Comparison of ENCODE assay signal across 8 cellular contexts in the genomic region with DNA sequence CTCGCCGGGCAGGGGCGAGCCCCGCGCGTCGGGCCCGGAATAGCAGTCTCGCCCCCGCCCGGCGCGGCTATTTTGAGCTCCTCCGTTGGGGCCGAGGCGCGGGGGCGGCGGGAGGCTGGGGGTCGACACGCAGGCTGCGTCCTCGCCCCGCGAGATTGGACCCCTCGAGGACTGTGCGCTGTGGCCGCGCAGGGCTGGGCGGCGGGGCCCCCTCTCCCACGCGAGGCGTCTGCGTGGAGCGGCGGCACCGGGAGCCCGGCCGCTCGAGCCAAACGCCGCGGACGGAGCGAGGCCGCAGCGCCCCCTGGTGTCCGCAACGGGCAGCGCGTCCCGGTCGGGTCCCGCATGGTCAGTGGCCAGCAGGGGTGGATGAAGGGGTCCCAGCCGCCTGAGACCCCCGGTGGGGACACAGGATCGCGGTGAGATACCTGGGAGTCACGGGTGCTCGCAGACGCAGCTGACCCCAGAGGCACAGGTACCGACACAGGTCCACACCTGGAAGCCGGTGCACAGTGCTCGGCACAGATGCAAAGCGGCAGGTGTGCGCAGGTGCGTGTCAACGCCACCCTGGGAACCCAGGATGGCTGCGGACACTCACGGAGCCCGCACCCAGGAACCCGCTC. TPM values are rescaled to one million over a fixed set of nuclear protein-coding genes. Genes with fewer than 3 reads are reported as not detected.
DNase-seq lines count a peak whose midpoint lies in the region; ATAC-seq lines count a peak whose summit lies in the region.

No MANE protein-coding gene starts in this region.

- H3K4ac ChIP-seq in trophoblast cell (ENCODE audit: low read depth, low read length), result no peak overlapping the region

- H3K27ac Mint-ChIP-seq in activated naive CD4-positive, alpha-beta T cell treated with anti-CD3 and anti-CD28 coated beads, Interleukin-2, amount 50 U/mL, for 72 hours, result no peak overlapping the region

- H3K18ac ChIP-seq in trophoblast cell (ENCODE audit: low read length), result no peak overlapping the region

- peaks cover 33% of the 10 kb centered on the region for H3K79me1 ChIP-seq in trophoblast cell (ENCODE audit: low read length)

- no peak overlapping the region for H3K9ac ChIP-seq in trophoblast cell (ENCODE audit: low read length)

- no peak overlapping the region for H4K12ac ChIP-seq in trophoblast cell (ENCODE audit: low read depth, low read length)

- H2AFZ ChIP-seq in trophoblast cell (ENCODE audit: insufficient read depth, low read length, poor library complexity), result peak overlapping the region; percentile 37

- peak overlapping the region; percentile 70 for H3K4me3 ChIP-seq in trophoblast cell (ENCODE audit: low read depth, low read length)

- peaks cover 12 to 13% of the 10 kb centered on the region in 2 experiments for H3K36me3 ChIP-seq in trophoblast cell (ENCODE audit: control insufficient read depth in 1 of 2, insufficient read depth in 2 of 2, low read length in 2 of 2)

- H3K27ac ChIP-seq in trophoblast cell (ENCODE audit: low read depth, low read length), result no peak overlapping the region

- peaks cover 14% of the 10 kb centered on the region for H3K79me2 ChIP-seq in trophoblast cell (ENCODE audit: control insufficient read depth, insufficient read depth, low read length, poor library complexity)

- no peak overlapping the region for H2BK120ac ChIP-seq in trophoblast cell (ENCODE audit: insufficient read depth, low read length, poor library complexity)

- H4K91ac ChIP-seq in trophoblast cell (ENCODE audit: low read depth, low read length), result no peak overlapping the region

- intact Hi-C loops in cardiac septum (cut with DNase I), result loop anchor here (1.0 kb wide), 3 partner anchors 18 to 44 kb away; no protein-coding TSS in a partner anchor

- no peaks in the 10 kb centered on the region for H3K9me3 ChIP-seq in trophoblast cell (ENCODE audit: insufficient read depth, low read depth, low read length)

- no peaks in the 10 kb centered on the region for H3K9me3 Mint-ChIP-seq in activated naive CD4-positive, alpha-beta T cell treated with anti-CD3 and anti-CD28 coated beads, Interleukin-2, amount 50 U/mL, for 72 hours

- no peak overlapping the region for H2BK5ac ChIP-seq in trophoblast cell (ENCODE audit: low read depth, low read length, poor library complexity)

- no CpG with 5 or more reads among the region's 73 CpGs for WGBS in trophoblast cell (ENCODE audit: extremely low coverage, insufficient coverage, insufficient read length)

- no peak overlapping the region for H3K14ac ChIP-seq in trophoblast cell (ENCODE audit: low read length)

- no peak overlapping the region for H3K23ac ChIP-seq in trophoblast cell (ENCODE audit: low read length)

- H3K4me2 ChIP-seq in trophoblast cell (ENCODE audit: low read length), result peak overlapping the region; percentile 84

- DNase-seq in NCI-H2227 (lab: John Stamatoyannopoulos, UW; ENCODE audit: unreplicated experiment) (peak; percentile 80), NCI-H2227 treated with DMSO at 0.1 percent for 48 hours (lab: John Stamatoyannopoulos, UW) (no peak), RPMI7951 (ENCODE audit: low read depth) (peak; percentile 58), cardiac septum (ENCODE audit: low spot score) (peak; percentile 93), trophoblast cell (peak; percentile 51 to 85), H4 (ENCODE audit: low spot score) (no peak)
- DNase-seq in activated naive CD4-positive, alpha-beta T cell treated with anti-CD3 and anti-CD28 coated beads, Interleukin-2, amount 50 U/mL, for 72 hours (ENCODE audit: low spot score in 2 of 2), result peak; percentile 82 to 86

- peak overlapping the region; percentile 34 for H4K8ac ChIP-seq in trophoblast cell (ENCODE audit: low read depth, low read length)

- no peak overlapping the region for H2BK12ac ChIP-seq in trophoblast cell (ENCODE audit: low read length)

- ATAC-seq in HG03066 (IDR thresholded peaks at IDR 0.05; ENCODE audit: low read depth, unreplicated experiment), result peak; percentile 12
- ATAC-seq in activated naive CD4-positive, alpha-beta T cell treated with anti-CD3 and anti-CD28 coated beads, Interleukin-2, amount 50 U/mL, for 72 hours, result peak; percentile 2 to 11

- H3K36me3 Mint-ChIP-seq in activated naive CD4-positive, alpha-beta T cell treated with anti-CD3 and anti-CD28 coated beads, Interleukin-2, amount 50 U/mL, for 72 hours, result peaks cover 23% of the 10 kb centered on the region in 2 donors

- no peaks in the 10 kb centered on the region for H3K27me3 ChIP-seq in trophoblast cell (ENCODE audit: insufficient read depth, low read length)

- H3K4me1 ChIP-seq in trophoblast cell (ENCODE audit: control insufficient read depth in 1 of 2, insufficient read depth in 2 of 2, low read length in 2 of 2), result peaks cover 43 to 48% of the 10 kb centered on the region in 2 experiments

- H2AK5ac ChIP-seq in trophoblast cell (ENCODE audit: low read length), result no peak overlapping the region

RNA-seq across cellular contexts. Expression of a gene that starts 2.2 kb away (rescaled TPM):
- 44.2 and 66.8 TPM in 2 replicates for total RNA-seq in RPMI7951 (2014; rRNA removed; shearing (Covaris generic))
- total RNA-seq in activated naive CD4-positive, alpha-beta T cell treated with anti-CD3 and anti-CD28 coated beads, Interleukin-2, amount 50 U/mL, for 72 hours, result 100 to 1,000 TPM; 148 to 157 TPM
- total RNA-seq in cardiac septum, result 318 TPM
- polyA plus RNA-seq in trophoblast cell (2013), result 116 and 120 TPM in 2 replicates
- 196 and 197 TPM in 2 replicates for total RNA-seq in H4 (2014; rRNA removed; shearing (Covaris generic))

RNA-seq across cellular contexts. Expression of a gene that starts 8.4 kb away (rescaled TPM):
- 57.6 and 92.0 TPM in 2 replicates for total RNA-seq in RPMI7951 (2014; rRNA removed; shearing (Covaris generic))
- total RNA-seq in activated naive CD4-positive, alpha-beta T cell treated with anti-CD3 and anti-CD28 coated beads, Interleukin-2, amount 50 U/mL, for 72 hours, result 10 to 100 TPM; 42.1 to 76.0 TPM
- 20.0 TPM for total RNA-seq in cardiac septum
- polyA plus RNA-seq in trophoblast cell (2013), result 58.5 and 63.2 TPM in 2 replicates
- total RNA-seq in H4 (2014; rRNA removed; shearing (Covaris generic)), result 49.8 and 59.5 TPM in 2 replicates

RNA-seq across cellular contexts. Expression of a gene that starts 18.5 kb away (rescaled TPM):
- total RNA-seq in RPMI7951 (2014; rRNA removed; shearing (Covaris generic)), result 3.2 and 4.1 TPM in 2 replicates
- total RNA-seq in activated naive CD4-positive, alpha-beta T cell treated with anti-CD3 and anti-CD28 coated beads, Interleukin-2, amount 50 U/mL, for 72 hours, result 100 to 1,000 TPM in 1 of 2 donors, 10 to 100 TPM in 1; 52.9 to 113 TPM
- 97.5 TPM for total RNA-seq in cardiac septum
- 159 and 165 TPM in 2 replicates for polyA plus RNA-seq in trophoblast cell (2013)
- 2.4 and 4.2 TPM in 2 replicates for total RNA-seq in H4 (2014; rRNA removed; shearing (Covaris generic))

RNA-seq across cellular contexts. Expression of a gene that starts 18.7 kb away (rescaled TPM):
- not detected in 2 replicates for total RNA-seq in RPMI7951 (2014; rRNA removed; shearing (Covaris generic))
- under 1 TPM in 1 of 2 donors, not detected in 1; 0.25 TPM for total RNA-seq in activated naive CD4-positive, alpha-beta T cell treated with anti-CD3 and anti-CD28 coated beads, Interleukin-2, amount 50 U/mL, for 72 hours
- not detected for total RNA-seq in cardiac septum
- 7.2 and 7.3 TPM in 2 replicates for polyA plus RNA-seq in trophoblast cell (2013)
- total RNA-seq in H4 (2014; rRNA removed; shearing (Covaris generic)), result 1.0 and 3.3 TPM in 2 replicates

RNA-seq across cellular contexts. Expression of a gene that starts 25.4 kb away (rescaled TPM):
- 41.8 and 78.0 TPM in 2 replicates for total RNA-seq in RPMI7951 (2014; rRNA removed; shearing (Covaris generic))
- total RNA-seq in activated naive CD4-positive, alpha-beta T cell treated with anti-CD3 and anti-CD28 coated beads, Interleukin-2, amount 50 U/mL, for 72 hours, result 100 to 1,000 TPM; 114 to 201 TPM
- total RNA-seq in cardiac septum, result 486 TPM
- 106 and 107 TPM in 2 replicates for polyA plus RNA-seq in trophoblast cell (2013)
- total RNA-seq in H4 (2014; rRNA removed; shearing (Covaris generic)), result 34.9 and 37.0 TPM in 2 replicates

Comparison
In these comparisons a context has a peak if more than half of its experiments do, and no peak if none do; other contexts are left out.
1. DNase-seq: peak in NCI-H2227 (single experiment), RPMI7951 (single experiment), activated naive CD4-positive, alpha-beta T cell treated with anti-CD3 and anti-CD28 coated beads, Interleukin-2, amount 50 U/mL, for 72 hours (2 of 2), cardiac septum (single experiment) and trophoblast cell (2 of 2); none in NCI-H2227 treated with DMSO at 0.1 percent for 48 hours (single experiment) and H4 (single experiment).
2. RNA of a gene that starts 18.5 kb away (total RNA-seq): 52.9 to 113 TPM in activated naive CD4-positive, alpha-beta T cell treated with anti-CD3 and anti-CD28 coated beads, Interleukin-2, amount 50 U/mL, for 72 hours and 97.5 TPM in cardiac septum (single experiment); 2.4 to 4.2 TPM in H4 and 3.2 to 4.1 TPM in RPMI7951; every median in the first group is over 10 times any median in the second.